In genomic region chr11:72471005-72471898, GRCh38 we compare ENCODE assay signal across 8 cellular contexts. TPM values are rescaled to one million over a fixed set of nuclear protein-coding genes. Genes with fewer than 3 reads are reported as not detected.
DNase-seq lines count a peak whose midpoint lies in the region; ATAC-seq, FAIRE-seq and TF ChIP-seq lines count a peak whose summit lies in the region.

No MANE protein-coding gene starts in this region.

- 11% methylated on average over 12 of the region's 12 CpGs for WGBS in A549 (ENCODE audit: missing lambda C conversion rate)

- H3K27me3 ChIP-seq in breast epithelium: peaks cover 0 to 17% of the 10 kb centered on the region in 2 donors

- no peak for TF ChIP-seq EP300 in A549 (IDR thresholded peaks at IDR 0.05)

- no peaks in the 10 kb centered on the region for H3K9me3 ChIP-seq in A549
- H3K9me3 ChIP-seq in breast epithelium: no peaks in the 10 kb centered on the region

- H3K4me1 ChIP-seq in A549 (no peaks in the 10 kb centered on the region), breast epithelium (no peaks in the 10 kb centered on the region)

- POLR2A ChIA-PET in A549 (lab: Yijun Ruan, JAX): interaction anchor here (1.0 kb wide), 1 partner anchor 102 kb away, joined by 3 read pairs; no protein-coding TSS in a partner anchor

- H3K27ac ChIP-seq in A549 (no peak overlapping the region), VCaP (no peak overlapping the region), breast epithelium (no peak overlapping the region)

- peak; percentile 95 to 98 for ATAC-seq in A549
- ATAC-seq in HG02840 (IDR thresholded peaks at IDR 0.05; ENCODE audit: low FRiP score, unreplicated experiment): no peak

- no peak for FAIRE-seq in A549 (lab: Jason Lieb, UNC)

- TF ChIP-seq CTCF in A549 (IDR thresholded peaks at IDR 0.05) (peak; percentile 83), VCaP (conservative IDR thresholded peaks at IDR 0.05) (peak; percentile 96), breast epithelium (IDR thresholded peaks at IDR 0.05) (peak; percentile 59 to 76 (median 75))

- no peaks in the 10 kb centered on the region for H3K36me3 ChIP-seq in breast epithelium

- H3K4me2 ChIP-seq in A549: peak overlapping the region; percentile 67

- DNase-seq in A549 (ENCODE audit: low read depth in 1 of 2, low spot score in 1 of 2): peak; percentile 66 to 72
- DNase-seq in GM19240 (ENCODE audit: insufficient read length, low spot score): peak; percentile 35
- peak; percentile 81 for DNase-seq in NCI-H2171 treated with DMSO at 0.1 percent for 48 hours (lab: John Stamatoyannopoulos, UW)
- DNase-seq in breast epithelium (ENCODE audit: low spot score in 2 of 2): peak in 1 of 2 donors; percentile 54
- peak; percentile 88 for DNase-seq in islet precursor cell
- DNase-seq in stimulated activated CD4-positive, alpha-beta T cell treated with anti-CD3 and anti-CD28 coated beads, Interleukin-15, amount 100 ng/mL, for 48 hours (ENCODE audit: low read depth in 2 of 2): peak; percentile 18 to 49

- intact Hi-C loops in breast epithelium (cut with DNase I; ENCODE audit: low total_unique reads): no loop called here

- CTCF ChIA-PET in A549 (lab: Yijun Ruan, JAX): interaction anchor here (0.7 to 4.3 kb wide), 69 partner anchors 9 to 353 kb away, joined by 3 to 56 read pairs (median 5); partner anchors contain the start of gene CLPB

- TF ChIP-seq RAD21 in A549 (conservative IDR thresholded peaks at IDR 0.05 in 1 of 2, IDR thresholded peaks at IDR 0.05 in 1 of 2): peak; percentile 76 to 80

- TF ChIP-seq POLR2A in A549 (IDR thresholded peaks at IDR 0.05; ENCODE audit: low read length) (no peak), breast epithelium (IDR thresholded peaks at IDR 0.05) (no peak)

- H3K4me3 ChIP-seq in A549 (no peak overlapping the region), breast epithelium (no peak overlapping the region)

TF ChIP-seq in A549, 52 proteins besides CTCF, POLR2A, EP300 and RAD21:
- TF ChIP-seq MYC (IDR thresholded peaks at IDR 0.05; ENCODE audit: borderline replicate concordance, low read length) (no peak), NPAS2 (CRISPR knock-in tag; IDR thresholded peaks at IDR 0.05; ENCODE audit: borderline replicate concordance) (no peak), ESRRA (IDR thresholded peaks at IDR 0.05; ENCODE audit: borderline replicate concordance, low read length) (no peak), E2F6 (IDR thresholded peaks at IDR 0.05; ENCODE audit: borderline replicate concordance, low read depth) (no peak), HOXA7 (CRISPR knock-in tag; IDR thresholded peaks at IDR 0.05) (no peak), ZNF302 (CRISPR knock-in tag; IDR thresholded peaks at IDR 0.05) (no peak), RARB (CRISPR knock-in tag; IDR thresholded peaks at IDR 0.05) (no peak), HOXB13 (CRISPR knock-in tag; IDR thresholded peaks at IDR 0.05; ENCODE audit: low read depth) (no peak), TFCP2L1 (CRISPR knock-in tag; IDR thresholded peaks at IDR 0.05) (no peak), SMC3 (IDR thresholded peaks at IDR 0.05) (peak; percentile 72), CEBPB (IDR thresholded peaks at IDR 0.05) (no peak), FOSB (CRISPR knock-in tag; IDR thresholded peaks at IDR 0.05) (no peak), CHD2 (IDR thresholded peaks at IDR 0.05; ENCODE audit: low read length, partially characterized antibody) (no peak), SREBF2 (IDR thresholded peaks at IDR 0.05) (no peak), ELK1 (IDR thresholded peaks at IDR 0.05; ENCODE audit: low read depth, low read length) (no peak), RNF2 (IDR thresholded peaks at IDR 0.05; ENCODE audit: borderline replicate concordance, low read depth) (no peak), RFX5 (IDR thresholded peaks at IDR 0.05) (no peak), REST (IDR thresholded peaks at IDR 0.05) (peak; percentile 57; the same call in 1 of the 2 replicates), PHF8 (IDR thresholded peaks at IDR 0.05; ENCODE audit: borderline replicate concordance, low read depth) (no peak), ZSCAN20 (CRISPR knock-in tag; IDR thresholded peaks at IDR 0.05) (no peak), KDM1A (IDR thresholded peaks at IDR 0.05; ENCODE audit: low read depth) (no peak), MAX (IDR thresholded peaks at IDR 0.05) (peak; percentile 62; the same call in 1 of the 2 replicates), KDM5A (IDR thresholded peaks at IDR 0.05) (no peak)
TF ChIP-seq in A549: peak in this region for 3.

RNA-seq across cellular contexts. Expression of gene CLPB, which starts 36.9 kb away (rescaled TPM):
- polyA plus RNA-seq in A549 (2011; rRNA removed): 31.8 and 33.8 TPM in 2 replicates
- polyA plus RNA-seq in A549 (2012; cell fraction: cytosol; rRNA removed): 25.6 and 26.6 TPM in 2 replicates
- 30.2 and 35.7 TPM in 2 replicates for polyA plus RNA-seq in A549 (2012; cell fraction: nucleus; rRNA removed)
- polyA plus RNA-seq in A549 (2017; fragmentation: RNase III; extraction: RNeasy Plus Mini Kit Qiagen cat#74134 plus additional on column Dnase treatment): 16.3 to 18.6 TPM (median 16.8 TPM) in 3 replicates
- polyA minus RNA-seq in A549 (2011; rRNA and poly(A)+ RNA removed): 93.0 and 95.8 TPM in 2 replicates
- 10 to 100 TPM; 19.0 to 28.8 (median 23.1) TPM for total RNA-seq in breast epithelium
